In the genomic region with DNA sequence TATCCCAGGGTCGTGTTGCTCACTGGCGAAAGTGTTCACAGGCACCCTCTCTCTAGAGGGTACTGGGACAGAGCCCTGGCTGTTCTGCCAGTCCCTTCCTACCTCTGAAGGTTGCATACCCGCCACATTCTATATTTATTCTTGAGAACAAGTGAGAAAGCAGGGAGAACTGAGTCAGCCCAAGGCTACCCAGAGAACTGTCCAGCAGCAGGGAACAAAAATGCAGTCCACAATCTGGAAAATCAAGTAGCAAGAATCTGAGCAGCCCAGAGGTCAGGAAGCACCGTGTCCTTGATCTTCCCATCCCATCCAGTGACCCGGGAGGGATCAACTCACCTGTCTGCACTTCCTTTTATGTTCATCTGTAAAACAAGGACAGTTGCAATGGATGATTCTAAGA, we compare ENCODE assay signal across 3 cellular contexts.
A peak's percentile ranks its signal among the peaks of the same experiment; 100 is the strongest.
TF ChIP-seq lines count a peak whose summit lies in the region.

No MANE protein-coding gene starts in this region.

TF ChIP-seq in SK-N-SH, 30 proteins besides CTCF, POLR2A, EP300 and RAD21 (continued from another document):
- TF ChIP-seq, protein P1, sequence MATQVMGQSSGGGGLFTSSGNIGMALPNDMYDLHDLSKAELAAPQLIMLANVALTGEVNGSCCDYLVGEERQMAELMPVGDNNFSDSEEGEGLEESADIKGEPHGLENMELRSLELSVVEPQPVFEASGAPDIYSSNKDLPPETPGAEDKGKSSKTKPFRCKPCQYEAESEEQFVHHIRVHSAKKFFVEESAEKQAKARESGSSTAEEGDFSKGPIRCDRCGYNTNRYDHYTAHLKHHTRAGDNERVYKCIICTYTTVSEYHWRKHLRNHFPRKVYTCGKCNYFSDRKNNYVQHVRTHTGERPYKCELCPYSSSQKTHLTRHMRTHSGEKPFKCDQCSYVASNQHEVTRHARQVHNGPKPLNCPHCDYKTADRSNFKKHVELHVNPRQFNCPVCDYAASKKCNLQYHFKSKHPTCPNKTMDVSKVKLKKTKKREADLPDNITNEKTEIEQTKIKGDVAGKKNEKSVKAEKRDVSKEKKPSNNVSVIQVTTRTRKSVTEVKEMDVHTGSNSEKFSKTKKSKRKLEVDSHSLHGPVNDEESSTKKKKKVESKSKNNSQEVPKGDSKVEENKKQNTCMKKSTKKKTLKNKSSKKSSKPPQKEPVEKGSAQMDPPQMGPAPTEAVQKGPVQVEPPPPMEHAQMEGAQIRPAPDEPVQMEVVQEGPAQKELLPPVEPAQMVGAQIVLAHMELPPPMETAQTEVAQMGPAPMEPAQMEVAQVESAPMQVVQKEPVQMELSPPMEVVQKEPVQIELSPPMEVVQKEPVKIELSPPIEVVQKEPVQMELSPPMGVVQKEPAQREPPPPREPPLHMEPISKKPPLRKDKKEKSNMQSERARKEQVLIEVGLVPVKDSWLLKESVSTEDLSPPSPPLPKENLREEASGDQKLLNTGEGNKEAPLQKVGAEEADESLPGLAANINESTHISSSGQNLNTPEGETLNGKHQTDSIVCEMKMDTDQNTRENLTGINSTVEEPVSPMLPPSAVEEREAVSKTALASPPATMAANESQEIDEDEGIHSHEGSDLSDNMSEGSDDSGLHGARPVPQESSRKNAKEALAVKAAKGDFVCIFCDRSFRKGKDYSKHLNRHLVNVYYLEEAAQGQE (IDR thresholded peaks at IDR 0.05; ENCODE audit: low read depth, low read length), result peak; percentile 62; the same call in 1 of the 2 replicates
TF ChIP-seq in SK-N-SH: peak in this region for 1.

TF ChIP-seq in SK-N-SH treated with all-trans-retinoic acid at 6 μM for 48 hours, 23 proteins besides CTCF, POLR2A, EP300 and RAD21 (continued from another document):
- TF ChIP-seq, protein P2, sequence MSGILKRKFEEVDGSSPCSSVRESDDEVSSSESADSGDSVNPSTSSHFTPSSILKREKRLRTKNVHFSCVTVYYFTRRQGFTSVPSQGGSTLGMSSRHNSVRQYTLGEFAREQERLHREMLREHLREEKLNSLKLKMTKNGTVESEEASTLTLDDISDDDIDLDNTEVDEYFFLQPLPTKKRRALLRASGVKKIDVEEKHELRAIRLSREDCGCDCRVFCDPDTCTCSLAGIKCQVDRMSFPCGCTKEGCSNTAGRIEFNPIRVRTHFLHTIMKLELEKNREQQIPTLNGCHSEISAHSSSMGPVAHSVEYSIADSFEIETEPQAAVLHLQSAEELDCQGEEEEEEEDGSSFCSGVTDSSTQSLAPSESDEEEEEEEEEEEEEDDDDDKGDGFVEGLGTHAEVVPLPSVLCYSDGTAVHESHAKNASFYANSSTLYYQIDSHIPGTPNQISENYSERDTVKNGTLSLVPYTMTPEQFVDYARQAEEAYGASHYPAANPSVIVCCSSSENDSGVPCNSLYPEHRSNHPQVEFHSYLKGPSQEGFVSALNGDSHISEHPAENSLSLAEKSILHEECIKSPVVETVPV (CRISPR knock-in tag; IDR thresholded peaks at IDR 0.05), result no peak
- TF ChIP-seq, protein P3, sequence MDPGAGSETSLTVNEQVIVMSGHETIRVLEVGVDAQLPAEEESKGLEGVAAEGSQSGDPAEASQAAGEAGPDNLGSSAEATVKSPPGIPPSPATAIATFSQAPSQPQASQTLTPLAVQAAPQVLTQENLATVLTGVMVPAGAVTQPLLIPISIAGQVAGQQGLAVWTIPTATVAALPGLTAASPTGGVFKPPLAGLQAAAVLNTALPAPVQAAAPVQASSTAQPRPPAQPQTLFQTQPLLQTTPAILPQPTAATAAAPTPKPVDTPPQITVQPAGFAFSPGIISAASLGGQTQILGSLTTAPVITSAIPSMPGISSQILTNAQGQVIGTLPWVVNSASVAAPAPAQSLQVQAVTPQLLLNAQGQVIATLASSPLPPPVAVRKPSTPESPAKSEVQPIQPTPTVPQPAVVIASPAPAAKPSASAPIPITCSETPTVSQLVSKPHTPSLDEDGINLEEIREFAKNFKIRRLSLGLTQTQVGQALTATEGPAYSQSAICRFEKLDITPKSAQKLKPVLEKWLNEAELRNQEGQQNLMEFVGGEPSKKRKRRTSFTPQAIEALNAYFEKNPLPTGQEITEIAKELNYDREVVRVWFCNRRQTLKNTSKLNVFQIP (CRISPR knock-in tag; IDR thresholded peaks at IDR 0.05; ENCODE audit: borderline replicate concordance, low read depth), result no peak
- TF ChIP-seq ZFP30 (CRISPR knock-in tag; IDR thresholded peaks at IDR 0.05) (no peak), RARB (CRISPR knock-in tag; IDR thresholded peaks at IDR 0.05) (no peak), GLIS3 (CRISPR knock-in tag; IDR thresholded peaks at IDR 0.05) (no peak), ESRRG (CRISPR knock-in tag; IDR thresholded peaks at IDR 0.05) (no peak), ZFP3 (CRISPR knock-in tag; IDR thresholded peaks at IDR 0.05) (no peak), PPARA (CRISPR knock-in tag; IDR thresholded peaks at IDR 0.05; ENCODE audit: borderline replicate concordance) (no peak)
- TF ChIP-seq, protein P4, sequence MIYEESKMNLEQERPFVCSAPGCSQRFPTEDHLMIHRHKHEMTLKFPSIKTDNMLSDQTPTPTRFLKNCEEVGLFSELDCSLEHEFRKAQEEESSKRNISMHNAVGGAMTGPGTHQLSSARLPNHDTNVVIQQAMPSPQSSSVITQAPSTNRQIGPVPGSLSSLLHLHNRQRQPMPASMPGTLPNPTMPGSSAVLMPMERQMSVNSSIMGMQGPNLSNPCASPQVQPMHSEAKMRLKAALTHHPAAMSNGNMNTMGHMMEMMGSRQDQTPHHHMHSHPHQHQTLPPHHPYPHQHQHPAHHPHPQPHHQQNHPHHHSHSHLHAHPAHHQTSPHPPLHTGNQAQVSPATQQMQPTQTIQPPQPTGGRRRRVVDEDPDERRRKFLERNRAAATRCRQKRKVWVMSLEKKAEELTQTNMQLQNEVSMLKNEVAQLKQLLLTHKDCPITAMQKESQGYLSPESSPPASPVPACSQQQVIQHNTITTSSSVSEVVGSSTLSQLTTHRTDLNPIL (CRISPR knock-in tag; IDR thresholded peaks at IDR 0.05; ENCODE audit: low read depth), result no peak
- TF ChIP-seq, protein P5, sequence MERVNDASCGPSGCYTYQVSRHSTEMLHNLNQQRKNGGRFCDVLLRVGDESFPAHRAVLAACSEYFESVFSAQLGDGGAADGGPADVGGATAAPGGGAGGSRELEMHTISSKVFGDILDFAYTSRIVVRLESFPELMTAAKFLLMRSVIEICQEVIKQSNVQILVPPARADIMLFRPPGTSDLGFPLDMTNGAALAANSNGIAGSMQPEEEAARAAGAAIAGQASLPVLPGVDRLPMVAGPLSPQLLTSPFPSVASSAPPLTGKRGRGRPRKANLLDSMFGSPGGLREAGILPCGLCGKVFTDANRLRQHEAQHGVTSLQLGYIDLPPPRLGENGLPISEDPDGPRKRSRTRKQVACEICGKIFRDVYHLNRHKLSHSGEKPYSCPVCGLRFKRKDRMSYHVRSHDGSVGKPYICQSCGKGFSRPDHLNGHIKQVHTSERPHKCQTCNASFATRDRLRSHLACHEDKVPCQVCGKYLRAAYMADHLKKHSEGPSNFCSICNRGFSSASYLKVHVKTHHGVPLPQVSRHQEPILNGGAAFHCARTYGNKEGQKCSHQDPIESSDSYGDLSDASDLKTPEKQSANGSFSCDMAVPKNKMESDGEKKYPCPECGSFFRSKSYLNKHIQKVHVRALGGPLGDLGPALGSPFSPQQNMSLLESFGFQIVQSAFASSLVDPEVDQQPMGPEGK (CRISPR knock-in tag; IDR thresholded peaks at IDR 0.05; ENCODE audit: borderline replicate concordance), result no peak

TF ChIP-seq in Ishikawa, 13 proteins besides CTCF, POLR2A, EP300 and RAD21 (continued from another document):
- TF ChIP-seq, protein P1 (IDR thresholded peaks at IDR 0.05; ENCODE audit: low read depth), result peak; percentile 54; the same call in 1 of the 2 replicates
